20 cellular contexts compared by ENCODE assay signal in genomic region chr18:8416212-8417019, GRCh38.
DNase-seq lines count a peak whose midpoint lies in the region; ATAC-seq and TF ChIP-seq lines count a peak whose summit lies in the region.
"Had no signal": no experiment of that assay in that cellular context is flagged by ENCODE, and none has a peak within 500 bp of the region (broad histone marks: within the 10 kb centered on the region; RNA-seq: fewer than 3 reads in every experiment).

No MANE protein-coding gene starts in this region.

- H2AK5ac ChIP-seq in mesenchymal stem cell (ENCODE audit: low read length, severe bottlenecking) = no peak overlapping the region

- no peak overlapping the region for H3K27ac Mint-ChIP-seq in Calu3 (ENCODE audit: unreplicated experiment)
- H3K27ac Mint-ChIP-seq: T-helper 17 cell had no signal

- H3K4me1 ChIP-seq in HCT116 (ENCODE audit: control insufficient read depth in 1 of 2, insufficient read depth in 2 of 2, low read length in 2 of 2) = peaks cover 0 to 12% of the 10 kb centered on the region in 2 experiments; a peak in 3 of 4 replicates
- H3K4me1 ChIP-seq in mesenchymal stem cell (ENCODE audit: control insufficient read depth, insufficient read depth, low read depth, low read length) = peaks cover 6% of the 10 kb centered on the region
- H3K4me1 ChIP-seq: esophagus muscularis mucosa, HAP-1, lower lobe of right lung, SJCRH30 had no signal

- TF ChIP-seq CTCF in Calu3 (IDR thresholded peaks at IDR 0.05; ENCODE audit: unreplicated experiment) = no peak
- TF ChIP-seq CTCF in HCT116 (IDR thresholded peaks at IDR 0.05 in 2 of 3, conservative IDR thresholded peaks at IDR 0.05 in 1 of 3; ENCODE audit: borderline replicate concordance in 1 of 3, insufficient read depth in 1 of 3, low read depth in 2 of 3, low read length in 2 of 3) = no peak
- no peak for TF ChIP-seq CTCF in brain microvascular endothelial cell (IDR thresholded peaks at IDR 0.05; ENCODE audit: low read depth, low read length, missing control alignments)

- H3K36me3 Mint-ChIP-seq in Calu3 (ENCODE audit: insufficient read depth, unreplicated experiment) = no peaks in the 10 kb centered on the region

- H2BK15ac ChIP-seq in mesenchymal stem cell (ENCODE audit: low read depth, poor library complexity, severe bottlenecking) = no peak overlapping the region

- peaks cover 5 to 7% of the 10 kb centered on the region in 2 experiments; a peak in 2 of 4 replicates for H3K9me3 ChIP-seq in HCT116 (ENCODE audit: control insufficient read depth in 1 of 2, insufficient read depth in 1 of 2, low read depth in 1 of 2, low read length in 2 of 2)
- H3K9me3 ChIP-seq in mesenchymal stem cell (ENCODE audit: control insufficient read depth, low read length) = peaks cover 29% of the 10 kb centered on the region
- H3K9me3 ChIP-seq: HAP-1, SJCRH30 had no signal

- no peak overlapping the region for H2BK5ac ChIP-seq in mesenchymal stem cell (ENCODE audit: low read depth, low read length, poor library complexity, severe bottlenecking)

- no peak overlapping the region for H3K23ac ChIP-seq in mesenchymal stem cell (ENCODE audit: low read length in 2 of 2)

- in situ Hi-C loops in brain microvascular endothelial cell (cut with HindIII; ENCODE audit: low pct_ligation_motif_present, low sequenced_read_pairs) = no loop called here

- WGBS in mesenchymal stem cell = 67% methylated on average over 11 of the region's 15 CpGs

- no peak overlapping the region for H4K8ac ChIP-seq in mesenchymal stem cell (ENCODE audit: low read length)

- peak overlapping the region; percentile 9 for H3K4me3 Mint-ChIP-seq in Calu3 (ENCODE audit: low read depth, unreplicated experiment)
- H3K4me3 Mint-ChIP-seq: central memory CD8-positive, alpha-beta T cell; T-helper 17 cell had no signal

- no peaks in the 10 kb centered on the region for H3K79me1 ChIP-seq in mesenchymal stem cell (replicated peaks; ENCODE audit: low read length, poor library complexity, severe bottlenecking)

- H3K4me3 ChIP-seq in HCT116 (replicated peaks in 1 of 2; ENCODE audit: low read depth in 1 of 2, low read length in 2 of 2) (peak overlapping the region in 1 of 2 experiments; percentile 43; a peak in 2 of 4 replicates), brain microvascular endothelial cell (ENCODE audit: low read depth, low read length) (no peak overlapping the region), mesenchymal stem cell (ENCODE audit: insufficient read depth in 1 of 2, low read depth in 1 of 2, low read length in 2 of 2) (no peak overlapping the region)
- H3K4me3 ChIP-seq: esophagus muscularis mucosa, HAP-1, lower lobe of right lung, SJCRH30 had no signal

- ATAC-seq in HCT116 (peak; percentile 84), HG02588 (IDR thresholded peaks at IDR 0.05; ENCODE audit: unreplicated experiment) (no peak), GM19328 (IDR thresholded peaks at IDR 0.05; ENCODE audit: unreplicated experiment) (no peak)
- ATAC-seq: T-helper 17 cell had no signal

- H3K36me3 ChIP-seq in HCT116 (ENCODE audit: control insufficient read depth in 1 of 2, insufficient read depth in 2 of 2, low read length in 2 of 2) (no peaks in the 10 kb centered on the region), brain microvascular endothelial cell (replicated peaks) (no peaks in the 10 kb centered on the region), mesenchymal stem cell (ENCODE audit: control insufficient read depth in 1 of 2, insufficient read depth in 2 of 2, low read depth in 1 of 2, low read length in 2 of 2) (peaks cover 0 to 4% of the 10 kb centered on the region in 2 experiments)
- H3K36me3 ChIP-seq: esophagus muscularis mucosa, HAP-1, lower lobe of right lung, SJCRH30, WERI-Rb-1 had no signal

- H3K9me3 Mint-ChIP-seq in Calu3 (ENCODE audit: low read depth, unreplicated experiment) = peaks cover 4% of the 10 kb centered on the region

- POLR2A ChIA-PET in HCT116 (lab: Charles Lee) = no interaction called here

- BruUV-seq in Calu3 (replicated peaks; lab: Mats Ljungman, UMichigan) (no TSS peak), HCT116 (replicated peaks; lab: Mats Ljungman, UMichigan) (no TSS peak)

- H3K4ac ChIP-seq in mesenchymal stem cell (ENCODE audit: low read depth in 1 of 2, low read length in 2 of 2) = no peak overlapping the region

- CTCF ChIA-PET in Calu3 (lab: Charles Lee) = interaction anchor here (0.7 kb wide), 1 partner anchor 541 kb away, joined by 3 read pairs; no protein-coding TSS in a partner anchor
- CTCF ChIA-PET in HCT116 (lab: Charles Lee) = no interaction called here

- H2BK120ac ChIP-seq in mesenchymal stem cell (ENCODE audit: low read depth, low read length) = no peak overlapping the region

- H3K79me2 ChIP-seq in HCT116 (ENCODE audit: insufficient read depth, low read length) = no peaks in the 10 kb centered on the region

- peaks cover 21% of the 10 kb centered on the region for H3K27me3 Mint-ChIP-seq in Calu3 (ENCODE audit: unreplicated experiment)
- H3K27me3 Mint-ChIP-seq: T-helper 17 cell had no signal

- no peak overlapping the region for H3K14ac ChIP-seq in mesenchymal stem cell (ENCODE audit: low read length in 2 of 2)

- H3K27me3 ChIP-seq in HCT116 (ENCODE audit: insufficient read depth, low read length) (no peaks in the 10 kb centered on the region), brain microvascular endothelial cell (replicated peaks) (no peaks in the 10 kb centered on the region), mesenchymal stem cell (ENCODE audit: control insufficient read depth in 1 of 2, insufficient read depth in 1 of 2, low read length in 2 of 2) (peaks cover 5 to 7% of the 10 kb centered on the region in 2 experiments)
- H3K27me3 ChIP-seq: esophagus muscularis mucosa, SJCRH30 had no signal

- H3K4me2 ChIP-seq in HCT116 (ENCODE audit: low read length) = peak overlapping the region; percentile 64
- H3K4me2 ChIP-seq in mesenchymal stem cell (ENCODE audit: low read length, poor library complexity, severe bottlenecking) = no peak overlapping the region
- H3K4me2 ChIP-seq: KMS-11 had no signal

- H3K9ac ChIP-seq in HCT116 (ENCODE audit: low read length) (no peak overlapping the region), mesenchymal stem cell (ENCODE audit: low read length) (no peak overlapping the region)
- H3K9ac ChIP-seq: KMS-11 had no signal

- H3K9me2 ChIP-seq in HCT116 (ENCODE audit: insufficient read depth) = no peaks in the 10 kb centered on the region

- TF ChIP-seq POLR2A in HCT116 (IDR thresholded peaks at IDR 0.05; ENCODE audit: borderline replicate concordance, extremely low read depth, insufficient read depth, insufficient read length) = no peak

- peak; percentile 8 for DNase-seq in Calu3
- no peak for DNase-seq in HCT116 (ENCODE audit: low read depth, low spot score)
- DNase-seq in brain microvascular endothelial cell = peak; percentile 26
- peak; percentile 20 for DNase-seq in mesenchymal stem cell
- DNase-seq in central memory CD4-positive, alpha-beta T cell = no peak
- DNase-seq: activated CD4-positive, alpha-beta T cell treated with anti-CD3 and anti-CD28 coated beads, Interleukin-2, amount 50 U/mL, for 48 hours; activated T-cell treated with anti-CD3 and anti-CD28 coated beads for 4 hours; amygdala; effector CD4-positive, alpha-beta T cell; lower lobe of right lung; NCI-H524; T-helper 17 cell; WERI-Rb-1 had no signal

- no peaks in the 10 kb centered on the region for H4K20me1 ChIP-seq in HCT116 (ENCODE audit: insufficient read depth)

- H4K91ac ChIP-seq in mesenchymal stem cell (ENCODE audit: low read length) = no peak overlapping the region

- RAD21 ChIA-PET in HCT116 (lab: Charles Lee; ENCODE audit: low non-redundant PET in 1 of 2, low total read pairs in 2 of 2, uncharacterized antibody in 2 of 2, unreplicated experiment in 2 of 2) = no interaction called here

- no peak for TF ChIP-seq RAD21 in HCT116 (IDR thresholded peaks at IDR 0.05; ENCODE audit: low read depth)

- intact Hi-C loops in Calu3 (cut with micrococcal nuclease; ENCODE audit: unreplicated experiment) (no loop called here), HCT116 (cut with micrococcal nuclease) (no loop called here)

- H3K18ac ChIP-seq in mesenchymal stem cell (ENCODE audit: low read depth in 1 of 2, low read length in 2 of 2) = no peak overlapping the region

- H3K4me1 Mint-ChIP-seq in Calu3 (ENCODE audit: low read depth, unreplicated experiment) = peaks cover 12% of the 10 kb centered on the region
- H3K4me1 Mint-ChIP-seq: central memory CD8-positive, alpha-beta T cell; T-helper 17 cell had no signal

- H2AFZ ChIP-seq in HCT116 (ENCODE audit: low read depth, low read length, poor library complexity, severe bottlenecking) (peak overlapping the region; percentile 5), mesenchymal stem cell (ENCODE audit: low read depth, low read length) (no peak overlapping the region)

- H2BK12ac ChIP-seq in mesenchymal stem cell (ENCODE audit: low read length in 2 of 2) = no peak overlapping the region

- no peak overlapping the region for H3K27ac ChIP-seq in HCT116 (ENCODE audit: low read depth, low read length)
- H3K27ac ChIP-seq in brain microvascular endothelial cell = no peak overlapping the region
- H3K27ac ChIP-seq in mesenchymal stem cell (ENCODE audit: low read length, poor library complexity, severe bottlenecking) = no peak overlapping the region
- H3K27ac ChIP-seq: esophagus muscularis mucosa, KMS-11, lower lobe of right lung, SJCRH30, WERI-Rb-1 had no signal

TF ChIP-seq in HCT116, 20 proteins besides CTCF, POLR2A, EP300 and RAD21:
- TF ChIP-seq POLR2AphosphoS5 (IDR thresholded peaks at IDR 0.05; ENCODE audit: low read depth, low read length) (no peak), JUND (IDR thresholded peaks at IDR 0.05) (peak; percentile 17; the same call in 1 of the 2 replicates), FOSL1 (IDR thresholded peaks at IDR 0.05; ENCODE audit: low read depth) (peak; percentile 10; the same call in 1 of the 2 replicates), ELF1 (IDR thresholded peaks at IDR 0.05; ENCODE audit: borderline replicate concordance, low read depth) (peak; percentile 32; the same call in 1 of the 2 replicates), SIN3A (IDR thresholded peaks at IDR 0.05; ENCODE audit: low read depth) (no peak)

Comparison
In these comparisons a context has a peak if more than half of its experiments do, and no peak if none do; other contexts are left out.
1. DNase-seq: peak in Calu3 (single experiment), brain microvascular endothelial cell (single experiment) and mesenchymal stem cell (single experiment); none in HCT116 (single experiment) and central memory CD4-positive, alpha-beta T cell (single experiment).